In genomic region chr2:98026927-98027522, GRCh38 we compare ENCODE assay signal across 9 cellular contexts. TPM values are rescaled to one million over a fixed set of nuclear protein-coding genes. Genes with fewer than 3 reads are reported as not detected.
A peak's percentile ranks its signal among the peaks of the same experiment; 100 is the strongest.
DNase-seq lines count a peak whose midpoint lies in the region; ATAC-seq and TF ChIP-seq lines count a peak whose summit lies in the region.
"Had no signal": no experiment of that assay in that cellular context is flagged by ENCODE, and none has a peak within 500 bp of the region (broad histone marks: within the 10 kb centered on the region; RNA-seq: fewer than 3 reads in every experiment).

No MANE protein-coding gene starts in this region.

- peaks cover 21% of the 10 kb centered on the region for H3K4me1 ChIP-seq in DND-41 (ENCODE audit: insufficient read depth, low read length)
- peaks cover 0 to 5% (median 0%) of the 10 kb centered on the region in 4 donors for H3K4me1 ChIP-seq in tibial artery
- peaks cover 16% of the 10 kb centered on the region for H3K4me1 ChIP-seq in smooth muscle cell (ENCODE audit: low read depth)
- peaks cover 0 to 7% of the 10 kb centered on the region in 2 donors for H3K4me1 ChIP-seq in adrenal gland (replicated peaks in 1 of 2)

- no peaks in the 10 kb centered on the region for H3K9me3 ChIP-seq in DND-41 (ENCODE audit: insufficient read depth, low read length, severe bottlenecking)
- no peaks in the 10 kb centered on the region for H3K9me3 ChIP-seq in tibial artery
- no peaks in the 10 kb centered on the region for H3K9me3 ChIP-seq in smooth muscle cell (replicated peaks; ENCODE audit: low read depth)
- no peaks in the 10 kb centered on the region for H3K9me3 ChIP-seq in adrenal gland (replicated peaks in 1 of 3)

- TF ChIP-seq CTCF in DND-41 (IDR thresholded peaks at IDR 0.05; ENCODE audit: borderline replicate concordance, extremely low read depth, low read length, poor library complexity, severe bottlenecking) (no peak), tibial artery (IDR thresholded peaks at IDR 0.05) (no peak), smooth muscle cell (IDR thresholded peaks at IDR 0.05; ENCODE audit: borderline replicate concordance, insufficient read depth, poor library complexity, severe bottlenecking) (no peak), adrenal gland (IDR thresholded peaks at IDR 0.05) (no peak)

- H3K9me3 Mint-ChIP-seq in activated T-helper 2 cell treated with anti-CD3 and anti-CD28 coated beads, Interferon-gamma antibody, Interleukin-2, Interleukin-4, amounts not matched to agents 10 μg/mL and 5 μg/mL and 100 μg/mL, durations not matched to agents 14 hours and 24 hours and 36 hours, result no peaks in the 10 kb centered on the region

- intact Hi-C loops in activated T-helper 2 cell treated with anti-CD3 and anti-CD28 coated beads, Interferon-gamma antibody, Interleukin-2, Interleukin-4, amounts not matched to agents 10 μg/mL and 5 μg/mL and 100 μg/mL, durations not matched to agents 14 hours and 24 hours and 36 hours (cut with micrococcal nuclease), result loop anchor here (1.0 kb wide), 1 partner anchor 14 kb away; no protein-coding TSS in a partner anchor
- intact Hi-C loops in tibial artery (cut with DNase I; ENCODE audit: low total_unique reads), result no loop called here
- intact Hi-C loops in adrenal gland (cut with DNase I), result no loop called here

- WGBS in smooth muscle cell (ENCODE audit: low lambda C conversion rate), result 97% methylated on average over 2 of the region's 2 CpGs
- whole genome bisulfite sequencing in adrenal gland, 4 donors, result 14 to 36% (median 30%) methylated on average over 2 of the region's 2 CpGs

- no peaks in the 10 kb centered on the region for H3K36me3 Mint-ChIP-seq in activated T-helper 2 cell treated with anti-CD3 and anti-CD28 coated beads, Interferon-gamma antibody, Interleukin-2, Interleukin-4, amounts not matched to agents 10 μg/mL and 5 μg/mL and 100 μg/mL, durations not matched to agents 14 hours and 24 hours and 36 hours (ENCODE audit: low read depth)

- H3K79me2 ChIP-seq in DND-41 (ENCODE audit: insufficient read depth, low read length), result no peaks in the 10 kb centered on the region
- H3K79me2 ChIP-seq in smooth muscle cell (ENCODE audit: low read depth), result no peaks in the 10 kb centered on the region

- H4K20me1 ChIP-seq in DND-41 (ENCODE audit: insufficient read depth, low read length) (no peaks in the 10 kb centered on the region), smooth muscle cell (ENCODE audit: low read depth) (no peaks in the 10 kb centered on the region)

- no peak overlapping the region for H3K4me3 Mint-ChIP-seq in activated T-helper 2 cell treated with anti-CD3 and anti-CD28 coated beads, Interferon-gamma antibody, Interleukin-2, Interleukin-4, amounts not matched to agents 10 μg/mL and 5 μg/mL and 100 μg/mL, durations not matched to agents 14 hours and 24 hours and 36 hours (ENCODE audit: low read depth)

- H3K4me2 ChIP-seq in DND-41 (ENCODE audit: insufficient read depth, low read length), result peak overlapping the region; percentile 61
- no peak overlapping the region for H3K4me2 ChIP-seq in smooth muscle cell

- ATAC-seq in DND-41 (ENCODE audit: insufficient read depth, low read depth), result peak; percentile 74
- ATAC-seq in GM19438 (IDR thresholded peaks at IDR 0.05; ENCODE audit: low read depth, unreplicated experiment), result peak; percentile 75
- ATAC-seq in HG03342 (IDR thresholded peaks at IDR 0.05; ENCODE audit: unreplicated experiment), result peak; percentile 80

- peaks cover 24% of the 10 kb centered on the region for H3K4me1 Mint-ChIP-seq in activated T-helper 2 cell treated with anti-CD3 and anti-CD28 coated beads, Interferon-gamma antibody, Interleukin-2, Interleukin-4, amounts not matched to agents 10 μg/mL and 5 μg/mL and 100 μg/mL, durations not matched to agents 14 hours and 24 hours and 36 hours (ENCODE audit: low read depth)

- H3K4me3 ChIP-seq in DND-41 (ENCODE audit: low read depth in 1 of 2, low read length in 2 of 2) (0 out of 4 replicates have a peak overlapping the region, but pooled peaks of 1 of the 2 experiments have one; percentile 19), tibial artery (no peak overlapping the region), smooth muscle cell (no peak overlapping the region), adrenal gland (no peak overlapping the region)

- H2AFZ ChIP-seq in DND-41 (ENCODE audit: low read depth, low read length) (no peak overlapping the region), smooth muscle cell (ENCODE audit: low read depth) (no peak overlapping the region)

- no peaks in the 10 kb centered on the region for H3F3A ChIP-seq in smooth muscle cell (ENCODE audit: low read depth)

- peaks cover 16% of the 10 kb centered on the region for H3K27me3 Mint-ChIP-seq in activated T-helper 2 cell treated with anti-CD3 and anti-CD28 coated beads, Interferon-gamma antibody, Interleukin-2, Interleukin-4, amounts not matched to agents 10 μg/mL and 5 μg/mL and 100 μg/mL, durations not matched to agents 14 hours and 24 hours and 36 hours (ENCODE audit: low read depth)

- peak overlapping the region; percentile 61 for H3K27ac Mint-ChIP-seq in activated T-helper 2 cell treated with anti-CD3 and anti-CD28 coated beads, Interferon-gamma antibody, Interleukin-2, Interleukin-4, amounts not matched to agents 10 μg/mL and 5 μg/mL and 100 μg/mL, durations not matched to agents 14 hours and 24 hours and 36 hours

- DNase-seq in DND-41 (no peak), tibial artery (no peak), smooth muscle cell (lab: John Stamatoyannopoulos, UW; ENCODE audit: unreplicated experiment) (no peak), adrenal gland (no peak), inferior parietal cortex (ENCODE audit: extremely low spot score) (no peak)
- DNase-seq in activated T-helper 2 cell treated with anti-CD3 and anti-CD28 coated beads, Interferon-gamma antibody, Interleukin-2, Interleukin-4, amounts not matched to agents 10 μg/mL and 5 μg/mL and 100 μg/mL, durations not matched to agents 14 hours and 24 hours and 36 hours (ENCODE audit: low spot score), result no peak

- no peak for TF ChIP-seq POLR2A in adrenal gland (IDR thresholded peaks at IDR 0.05)

- H3K36me3 ChIP-seq in DND-41 (ENCODE audit: insufficient read depth, low read length) (no peaks in the 10 kb centered on the region), tibial artery (no peaks in the 10 kb centered on the region), smooth muscle cell (ENCODE audit: low read depth) (no peaks in the 10 kb centered on the region), adrenal gland (replicated peaks in 1 of 2) (no peaks in the 10 kb centered on the region)

- H3K9ac ChIP-seq in DND-41 (ENCODE audit: low read depth, low read length) (no peak overlapping the region), smooth muscle cell (ENCODE audit: low read depth) (no peak overlapping the region)

- H3K27me3 ChIP-seq in DND-41 (ENCODE audit: insufficient read depth, low read length, poor library complexity) (peaks cover 3% of the 10 kb centered on the region), tibial artery (no peaks in the 10 kb centered on the region), smooth muscle cell (ENCODE audit: low read depth) (no peaks in the 10 kb centered on the region), adrenal gland (no peaks in the 10 kb centered on the region)

- H3K27ac ChIP-seq in DND-41 (ENCODE audit: low read length), result no peak overlapping the region
- H3K27ac ChIP-seq in tibial artery, result no peak overlapping the region
- H3K27ac ChIP-seq in smooth muscle cell (ENCODE audit: low read depth), result no peak overlapping the region
- no peak overlapping the region for H3K27ac ChIP-seq in adrenal gland

RNA-seq across cellular contexts. Expression of gene TMEM131, which starts 31.3 kb away (rescaled TPM):
- 39.3 and 39.9 TPM in 2 replicates for total RNA-seq in activated T-helper 2 cell treated with anti-CD3 and anti-CD28 coated beads, Interferon-gamma antibody, Interleukin-2, Interleukin-4, amounts not matched to agents 10 μg/mL and 5 μg/mL and 100 μg/mL, durations not matched to agents 14 hours and 24 hours and 36 hours
- total RNA-seq in smooth muscle cell (32.3 and 39.0 TPM in 2 replicates), adrenal gland (10 to 100 TPM; 28.1 to 57.5 (median 35.5) TPM)
- polyA plus RNA-seq in smooth muscle cell (16.7 and 20.6 TPM in 2 replicates), adrenal gland (10 to 100 TPM; 13.7 to 37.0 (median 15.4) TPM)

RNA-seq across cellular contexts. Expression of gene VWA3B, which starts 59.9 kb away (rescaled TPM):
- not detected in 2 replicates for total RNA-seq in activated T-helper 2 cell treated with anti-CD3 and anti-CD28 coated beads, Interferon-gamma antibody, Interleukin-2, Interleukin-4, amounts not matched to agents 10 μg/mL and 5 μg/mL and 100 μg/mL, durations not matched to agents 14 hours and 24 hours and 36 hours
- total RNA-seq in smooth muscle cell, result not detected in 2 replicates
- not detected in 2 replicates for polyA plus RNA-seq in smooth muscle cell
- total RNA-seq in adrenal gland, result under 1 TPM in 1 of 8 donors, not detected in 7; 0.17 TPM
- under 1 TPM in 2 of 3 donors, not detected in 1; 0.07 to 0.16 TPM for polyA plus RNA-seq in adrenal gland
- total RNA-seq: subcutaneous adipose tissue had no signal
